ENCODE assay signal across 25 cellular contexts in the genomic region with DNA sequence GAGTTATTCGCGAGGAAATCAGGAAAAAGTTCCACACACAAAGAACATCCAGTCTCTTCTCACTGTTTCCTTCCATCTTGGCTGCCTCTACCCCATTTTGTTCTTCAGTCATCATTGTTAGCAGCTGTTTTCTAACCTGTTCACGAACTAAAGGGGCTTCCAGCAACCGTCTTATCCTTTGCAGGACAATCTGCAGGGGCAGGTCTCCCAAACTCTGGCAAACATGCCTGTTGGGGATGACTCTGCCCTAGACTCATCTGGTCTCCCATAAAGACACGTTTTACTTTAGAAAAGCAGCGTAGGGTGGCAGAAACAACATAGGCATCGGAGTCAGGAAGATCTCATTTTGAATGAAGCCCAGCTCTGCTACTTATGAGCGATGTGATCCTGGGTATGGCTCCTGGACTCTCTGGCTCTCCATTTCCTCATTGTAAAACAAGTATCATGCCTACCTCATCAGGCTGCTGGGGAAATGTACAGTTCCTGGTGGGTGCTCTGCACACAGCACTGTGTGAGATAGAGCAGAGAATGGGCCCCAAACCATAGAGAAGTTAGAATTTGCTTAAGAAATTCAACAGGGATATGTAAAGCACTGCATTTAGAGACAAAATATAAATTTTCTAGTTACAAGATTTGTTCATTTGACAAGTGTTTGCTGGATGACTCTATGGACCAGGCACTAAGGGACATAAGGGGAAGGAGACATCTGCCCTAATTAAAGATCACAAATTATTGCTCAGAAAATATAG.
"Had no signal": no experiment of that assay in that cellular context is flagged by ENCODE, and none has a peak within 500 bp of the region (broad histone marks: within the 10 kb centered on the region; RNA-seq: fewer than 3 reads in every experiment).

No MANE protein-coding gene starts in this region.

- H3K4me1 ChIP-seq: SJCRH30 had no signal

- DNase-seq: activated CD4-positive, alpha-beta memory T cell treated with anti-CD3 and anti-CD28 coated beads, Interleukin-2, amount 10 ng/mL, durations not matched to agents 7 days and 5 days; activated CD4-positive, alpha-beta T cell treated with anti-CD3 and anti-CD28 coated beads for 36 hours; activated CD4-positive, alpha-beta T cell treated with anti-CD3 and anti-CD28 coated beads, Interleukin-2, amount 50 U/mL, for 1 hour; activated gamma-delta T cell treated with Interleukin-2 at 50 U/mL for 16 hours; activated naive CD4-positive, alpha-beta T cell treated with anti-CD3 and anti-CD28 coated beads, Interleukin-2, amount 50 U/mL, for 16 hours; activated T-cell treated with anti-CD3 and anti-CD28 coated beads, Interleukin-2, amount 50 U/mL, for 72 hours; aorta; central memory CD4-positive, alpha-beta T cell; KG1; MM.1S; NCI-H1105; NCI-H1436 treated with DMSO at 0.1 percent for 48 hours; NCI-H187; NCI-H2081 treated with DMSO at 0.1 percent for 48 hours; NCI-H446; NK-92 treated with Interleukin-12 subunit alpha and Interleukin-12 subunit beta, amount 100 ng/mL, for 24 hours; OCI-M1; SJCRH30; SK-N-SH; T-helper 1 cell had no signal

- H3K9ac ChIP-seq: SK-N-SH had no signal

- H3K27ac ChIP-seq: RWPE1, SJCRH30, VCaP had no signal

- H3K4me3 ChIP-seq: SJCRH30 had no signal

- H3K9me2 ChIP-seq: SK-N-SH had no signal

- H3K9me3 ChIP-seq: SJCRH30, SK-N-SH had no signal

- ATAC-seq: activated CD4-positive, alpha-beta T cell treated with anti-CD3 and anti-CD28 coated beads for 36 hours; activated T-cell treated with anti-CD3 and anti-CD28 coated beads, Interleukin-2, amount 50 U/mL, for 72 hours; Panc1 had no signal

- H3K36me3 ChIP-seq: SJCRH30 had no signal

- H3K4me3 Mint-ChIP-seq: activated CD4-positive, alpha-beta memory T cell treated with anti-CD3 and anti-CD28 coated beads, Interleukin-2, amount 10 ng/mL, durations not matched to agents 7 days and 5 days; activated CD4-positive, alpha-beta T cell treated with anti-CD3 and anti-CD28 coated beads for 36 hours; activated T-cell treated with anti-CD3 and anti-CD28 coated beads, Interleukin-2, amount 50 U/mL, for 72 hours had no signal

- H3K9me3 Mint-ChIP-seq: activated CD4-positive, alpha-beta memory T cell treated with anti-CD3 and anti-CD28 coated beads, Interleukin-2, amount 10 ng/mL, durations not matched to agents 7 days and 5 days; activated T-cell treated with anti-CD3 and anti-CD28 coated beads, Interleukin-2, amount 50 U/mL, for 72 hours; activated T-helper 2 cell treated with anti-CD3 and anti-CD28 coated beads, Interferon-gamma antibody, Interleukin-2, Interleukin-4, amounts not matched to agents 10 μg/mL and 5 μg/mL and 100 μg/mL, durations not matched to agents 14 hours and 24 hours and 36 hours had no signal

- FAIRE-seq: bronchial epithelial cell had no signal

- H3K27ac Mint-ChIP-seq: activated CD4-positive, alpha-beta memory T cell treated with anti-CD3 and anti-CD28 coated beads, Interleukin-2, amount 10 ng/mL, durations not matched to agents 7 days and 5 days; activated CD4-positive, alpha-beta T cell treated with anti-CD3 and anti-CD28 coated beads for 36 hours; activated T-cell treated with anti-CD3 and anti-CD28 coated beads, Interleukin-2, amount 50 U/mL, for 72 hours; activated T-helper 2 cell treated with anti-CD3 and anti-CD28 coated beads, Interferon-gamma antibody, Interleukin-2, Interleukin-4, amounts not matched to agents 10 μg/mL and 5 μg/mL and 100 μg/mL, durations not matched to agents 14 hours and 24 hours and 36 hours had no signal

- H3K4me2 ChIP-seq: SK-N-SH had no signal
